In the genomic region with DNA sequence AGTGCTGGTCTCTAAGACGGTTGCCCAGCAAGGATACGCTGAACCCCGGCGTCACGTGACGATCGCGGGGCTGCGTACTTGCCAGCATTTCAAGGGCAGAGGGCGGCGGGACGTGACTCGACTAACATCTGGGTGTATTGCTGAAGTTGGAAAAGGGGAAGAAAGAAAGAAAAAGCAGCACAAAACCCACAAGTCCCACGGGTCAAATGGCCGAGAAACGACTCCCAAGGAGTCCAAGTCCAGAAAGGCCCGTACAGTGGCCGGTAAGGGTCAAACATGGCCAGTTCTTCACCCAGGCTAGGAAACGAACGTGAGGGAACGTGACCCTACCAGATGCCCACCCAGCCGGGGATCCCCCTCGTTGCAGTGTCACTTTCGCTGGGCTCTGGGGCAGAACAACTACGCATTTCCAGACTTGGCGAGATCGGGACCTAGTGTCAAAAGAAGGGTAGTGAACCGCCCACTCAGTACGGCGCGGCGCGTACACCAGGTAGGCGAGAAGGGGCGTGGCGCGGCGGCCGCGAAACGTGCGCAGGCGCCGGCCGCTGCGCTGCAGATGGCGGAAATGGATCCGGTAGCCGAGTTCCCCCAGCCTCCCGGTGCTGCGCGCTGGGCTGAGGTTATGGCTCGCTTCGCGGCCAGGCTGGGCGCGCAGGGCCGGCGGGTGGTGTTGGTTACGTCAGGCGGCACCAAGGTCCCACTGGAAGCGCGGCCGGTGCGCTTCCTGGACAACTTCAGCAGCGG, we compare ENCODE assay signal across 1 cellular context.
A peak's percentile ranks its signal among the peaks of the same experiment; 100 is the strongest.
TF ChIP-seq lines count a peak whose summit lies in the region.

A gene (plus strand): TSS at position 534 of the 744 bp plus-strand sequence. CDS start 23 bp downstream, at position 557.
A gene with protein sequence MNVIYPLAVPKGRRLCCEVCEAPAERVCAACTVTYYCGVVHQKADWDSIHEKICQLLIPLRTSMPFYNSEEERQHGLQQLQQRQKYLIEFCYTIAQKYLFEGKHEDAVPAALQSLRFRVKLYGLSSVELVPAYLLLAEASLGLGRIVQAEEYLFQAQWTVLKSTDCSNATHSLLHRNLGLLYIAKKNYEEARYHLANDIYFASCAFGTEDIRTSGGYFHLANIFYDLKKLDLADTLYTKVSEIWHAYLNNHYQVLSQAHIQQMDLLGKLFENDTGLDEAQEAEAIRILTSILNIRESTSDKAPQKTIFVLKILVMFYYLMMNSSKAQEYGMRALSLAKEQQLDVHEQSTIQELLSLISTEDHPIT (minus strand): TSS at position 13 of the 744 bp plus-strand sequence. CDS start 25 bp downstream, outside the sequence.

TF ChIP-seq in K562, 482 proteins besides CTCF, POLR2A, EP300 and RAD21 (continued from another document and continues in another):
- TF ChIP-seq, protein P1, sequence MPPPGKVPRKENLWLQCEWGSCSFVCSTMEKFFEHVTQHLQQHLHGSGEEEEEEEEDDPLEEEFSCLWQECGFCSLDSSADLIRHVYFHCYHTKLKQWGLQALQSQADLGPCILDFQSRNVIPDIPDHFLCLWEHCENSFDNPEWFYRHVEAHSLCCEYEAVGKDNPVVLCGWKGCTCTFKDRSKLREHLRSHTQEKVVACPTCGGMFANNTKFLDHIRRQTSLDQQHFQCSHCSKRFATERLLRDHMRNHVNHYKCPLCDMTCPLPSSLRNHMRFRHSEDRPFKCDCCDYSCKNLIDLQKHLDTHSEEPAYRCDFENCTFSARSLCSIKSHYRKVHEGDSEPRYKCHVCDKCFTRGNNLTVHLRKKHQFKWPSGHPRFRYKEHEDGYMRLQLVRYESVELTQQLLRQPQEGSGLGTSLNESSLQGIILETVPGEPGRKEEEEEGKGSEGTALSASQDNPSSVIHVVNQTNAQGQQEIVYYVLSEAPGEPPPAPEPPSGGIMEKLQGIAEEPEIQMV (tag; conservative IDR thresholded peaks at IDR 0.05; ENCODE audit: low read depth), result no peak
- TF ChIP-seq, protein P2, sequence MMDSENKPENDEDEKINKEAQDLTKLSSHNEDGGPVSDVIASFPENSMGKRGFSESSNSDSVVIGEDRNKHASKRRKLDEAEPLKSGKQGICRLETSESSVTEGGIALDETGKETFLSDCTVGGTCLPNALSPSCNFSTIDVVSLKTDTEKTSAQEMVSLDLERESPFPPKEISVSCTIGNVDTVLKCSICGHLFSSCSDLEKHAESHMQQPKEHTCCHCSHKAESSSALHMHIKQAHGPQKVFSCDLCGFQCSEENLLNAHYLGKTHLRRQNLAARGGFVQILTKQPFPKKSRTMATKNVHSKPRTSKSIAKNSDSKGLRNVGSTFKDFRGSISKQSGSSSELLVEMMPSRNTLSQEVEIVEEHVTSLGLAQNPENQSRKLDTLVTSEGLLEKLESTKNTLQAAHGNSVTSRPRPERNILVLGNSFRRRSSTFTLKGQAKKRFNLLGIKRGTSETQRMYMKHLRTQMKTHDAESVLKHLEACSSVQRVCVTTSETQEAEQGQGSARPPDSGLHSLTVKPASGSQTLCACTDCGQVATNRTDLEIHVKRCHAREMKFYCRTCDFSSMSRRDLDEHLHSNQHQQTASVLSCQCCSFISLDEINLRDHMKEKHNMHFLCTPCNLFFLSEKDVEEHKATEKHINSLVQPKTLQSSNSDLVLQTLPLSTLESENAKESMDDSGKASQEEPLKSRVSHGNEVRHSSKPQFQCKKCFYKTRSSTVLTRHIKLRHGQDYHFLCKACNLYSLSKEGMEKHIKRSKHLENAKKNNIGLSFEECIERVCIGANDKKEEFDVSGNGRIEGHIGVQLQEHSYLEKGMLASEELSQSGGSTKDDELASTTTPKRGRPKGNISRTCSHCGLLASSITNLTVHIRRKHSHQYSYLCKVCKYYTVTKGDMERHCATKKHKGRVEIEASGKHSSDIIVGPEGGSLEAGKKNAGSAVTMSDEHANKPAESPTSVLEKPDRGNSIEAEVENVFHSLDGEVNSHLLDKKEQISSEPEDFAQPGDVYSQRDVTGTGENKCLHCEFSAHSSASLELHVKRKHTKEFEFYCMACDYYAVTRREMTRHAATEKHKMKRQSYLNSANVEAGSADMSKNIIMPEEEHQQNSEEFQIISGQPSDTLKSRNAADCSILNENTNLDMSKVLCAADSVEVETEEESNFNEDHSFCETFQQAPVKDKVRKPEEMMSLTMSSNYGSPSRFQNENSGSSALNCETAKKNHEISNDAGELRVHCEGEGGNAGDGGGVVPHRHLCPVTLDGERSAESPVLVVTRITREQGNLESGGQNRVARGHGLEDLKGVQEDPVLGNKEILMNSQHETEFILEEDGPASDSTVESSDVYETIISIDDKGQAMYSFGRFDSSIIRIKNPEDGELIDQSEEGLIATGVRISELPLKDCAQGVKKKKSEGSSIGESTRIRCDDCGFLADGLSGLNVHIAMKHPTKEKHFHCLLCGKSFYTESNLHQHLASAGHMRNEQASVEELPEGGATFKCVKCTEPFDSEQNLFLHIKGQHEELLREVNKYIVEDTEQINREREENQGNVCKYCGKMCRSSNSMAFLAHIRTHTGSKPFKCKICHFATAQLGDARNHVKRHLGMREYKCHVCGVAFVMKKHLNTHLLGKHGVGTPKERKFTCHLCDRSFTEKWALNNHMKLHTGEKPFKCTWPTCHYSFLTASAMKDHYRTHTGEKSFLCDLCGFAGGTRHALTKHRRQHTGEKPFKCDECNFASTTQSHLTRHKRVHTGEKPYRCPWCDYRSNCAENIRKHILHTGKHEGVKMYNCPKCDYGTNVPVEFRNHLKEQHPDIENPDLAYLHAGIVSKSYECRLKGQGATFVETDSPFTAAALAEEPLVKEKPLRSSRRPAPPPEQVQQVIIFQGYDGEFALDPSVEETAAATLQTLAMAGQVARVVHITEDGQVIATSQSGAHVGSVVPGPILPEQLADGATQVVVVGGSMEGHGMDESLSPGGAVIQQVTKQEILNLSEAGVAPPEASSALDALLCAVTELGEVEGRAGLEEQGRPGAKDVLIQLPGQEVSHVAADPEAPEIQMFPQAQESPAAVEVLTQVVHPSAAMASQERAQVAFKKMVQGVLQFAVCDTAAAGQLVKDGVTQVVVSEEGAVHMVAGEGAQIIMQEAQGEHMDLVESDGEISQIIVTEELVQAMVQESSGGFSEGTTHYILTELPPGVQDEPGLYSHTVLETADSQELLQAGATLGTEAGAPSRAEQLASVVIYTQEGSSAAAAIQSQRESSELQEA (IDR thresholded peaks at IDR 0.05; ENCODE audit: low read depth), result peak; percentile 93
- TF ChIP-seq BDP1 (IDR thresholded peaks at IDR 0.05; ENCODE audit: insufficient read depth, insufficient read length) (no peak), ZNF23 (CRISPR knock-in tag; IDR thresholded peaks at IDR 0.05) (no peak), MBD2 (IDR thresholded peaks at IDR 0.05; ENCODE audit: borderline replicate concordance, low read depth) (no peak; the same call in 1 of the 2 replicates), NFXL1 (CRISPR knock-in tag; IDR thresholded peaks at IDR 0.05) (no peak), CBX3 (IDR thresholded peaks at IDR 0.05; ENCODE audit: borderline replicate concordance in 1 of 2, low read length in 2 of 2) (peak in 1 of 2 experiments; percentile 57; a peak in 1 of 3 replicates), ZNF217 (CRISPR knock-in tag; IDR thresholded peaks at IDR 0.05) (no peak), ESRRB (CRISPR knock-in tag; IDR thresholded peaks at IDR 0.05; ENCODE audit: borderline replicate concordance) (no peak), DACH1 (IDR thresholded peaks at IDR 0.05; ENCODE audit: partially characterized antibody) (no peak), MYBL2 (IDR thresholded peaks at IDR 0.05; ENCODE audit: low read depth) (no peak), MYBL2 (CRISPR knock-in tag; IDR thresholded peaks at IDR 0.05; ENCODE audit: borderline replicate concordance) (no peak), CCNT2 (IDR thresholded peaks at IDR 0.05; ENCODE audit: borderline replicate concordance, extremely low read depth, insufficient read length, low read depth, low read length) (peak; percentile 49), SOX6 (IDR thresholded peaks at IDR 0.05) (no peak), YBX1 (IDR thresholded peaks at IDR 0.05) (no peak), ARID1B (IDR thresholded peaks at IDR 0.05) (no peak), CHCHD3 (CRISPR knock-in tag; IDR thresholded peaks at IDR 0.05) (no peak), TEAD1 (CRISPR knock-in tag; IDR thresholded peaks at IDR 0.05) (0 out of 4 replicates have a peak, but pooled peaks of 1 of the 2 experiments have one; percentile 22), ZFP1 (CRISPR knock-in tag; IDR thresholded peaks at IDR 0.05) (no peak), ZNF586 (CRISPR knock-in tag; conservative IDR thresholded peaks at IDR 0.05) (no peak), ZNF444 (CRISPR knock-in tag; IDR thresholded peaks at IDR 0.05) (no peak), SRSF7 (optimal IDR thresholded peaks at IDR 0.05; ENCODE audit: low read depth, low read length) (no peak)
- TF ChIP-seq, protein P3, sequence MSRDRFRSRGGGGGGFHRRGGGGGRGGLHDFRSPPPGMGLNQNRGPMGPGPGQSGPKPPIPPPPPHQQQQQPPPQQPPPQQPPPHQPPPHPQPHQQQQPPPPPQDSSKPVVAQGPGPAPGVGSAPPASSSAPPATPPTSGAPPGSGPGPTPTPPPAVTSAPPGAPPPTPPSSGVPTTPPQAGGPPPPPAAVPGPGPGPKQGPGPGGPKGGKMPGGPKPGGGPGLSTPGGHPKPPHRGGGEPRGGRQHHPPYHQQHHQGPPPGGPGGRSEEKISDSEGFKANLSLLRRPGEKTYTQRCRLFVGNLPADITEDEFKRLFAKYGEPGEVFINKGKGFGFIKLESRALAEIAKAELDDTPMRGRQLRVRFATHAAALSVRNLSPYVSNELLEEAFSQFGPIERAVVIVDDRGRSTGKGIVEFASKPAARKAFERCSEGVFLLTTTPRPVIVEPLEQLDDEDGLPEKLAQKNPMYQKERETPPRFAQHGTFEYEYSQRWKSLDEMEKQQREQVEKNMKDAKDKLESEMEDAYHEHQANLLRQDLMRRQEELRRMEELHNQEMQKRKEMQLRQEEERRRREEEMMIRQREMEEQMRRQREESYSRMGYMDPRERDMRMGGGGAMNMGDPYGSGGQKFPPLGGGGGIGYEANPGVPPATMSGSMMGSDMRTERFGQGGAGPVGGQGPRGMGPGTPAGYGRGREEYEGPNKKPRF (IDR thresholded peaks at IDR 0.05; ENCODE audit: low read depth, low read length), result no peak
- TF ChIP-seq, protein P4, sequence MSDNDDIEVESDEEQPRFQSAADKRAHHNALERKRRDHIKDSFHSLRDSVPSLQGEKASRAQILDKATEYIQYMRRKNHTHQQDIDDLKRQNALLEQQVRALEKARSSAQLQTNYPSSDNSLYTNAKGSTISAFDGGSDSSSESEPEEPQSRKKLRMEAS (CRISPR knock-in tag; IDR thresholded peaks at IDR 0.05), result 0 out of 2 replicates have a peak, but pooled peaks have one; percentile 37
- TF ChIP-seq, protein P5, sequence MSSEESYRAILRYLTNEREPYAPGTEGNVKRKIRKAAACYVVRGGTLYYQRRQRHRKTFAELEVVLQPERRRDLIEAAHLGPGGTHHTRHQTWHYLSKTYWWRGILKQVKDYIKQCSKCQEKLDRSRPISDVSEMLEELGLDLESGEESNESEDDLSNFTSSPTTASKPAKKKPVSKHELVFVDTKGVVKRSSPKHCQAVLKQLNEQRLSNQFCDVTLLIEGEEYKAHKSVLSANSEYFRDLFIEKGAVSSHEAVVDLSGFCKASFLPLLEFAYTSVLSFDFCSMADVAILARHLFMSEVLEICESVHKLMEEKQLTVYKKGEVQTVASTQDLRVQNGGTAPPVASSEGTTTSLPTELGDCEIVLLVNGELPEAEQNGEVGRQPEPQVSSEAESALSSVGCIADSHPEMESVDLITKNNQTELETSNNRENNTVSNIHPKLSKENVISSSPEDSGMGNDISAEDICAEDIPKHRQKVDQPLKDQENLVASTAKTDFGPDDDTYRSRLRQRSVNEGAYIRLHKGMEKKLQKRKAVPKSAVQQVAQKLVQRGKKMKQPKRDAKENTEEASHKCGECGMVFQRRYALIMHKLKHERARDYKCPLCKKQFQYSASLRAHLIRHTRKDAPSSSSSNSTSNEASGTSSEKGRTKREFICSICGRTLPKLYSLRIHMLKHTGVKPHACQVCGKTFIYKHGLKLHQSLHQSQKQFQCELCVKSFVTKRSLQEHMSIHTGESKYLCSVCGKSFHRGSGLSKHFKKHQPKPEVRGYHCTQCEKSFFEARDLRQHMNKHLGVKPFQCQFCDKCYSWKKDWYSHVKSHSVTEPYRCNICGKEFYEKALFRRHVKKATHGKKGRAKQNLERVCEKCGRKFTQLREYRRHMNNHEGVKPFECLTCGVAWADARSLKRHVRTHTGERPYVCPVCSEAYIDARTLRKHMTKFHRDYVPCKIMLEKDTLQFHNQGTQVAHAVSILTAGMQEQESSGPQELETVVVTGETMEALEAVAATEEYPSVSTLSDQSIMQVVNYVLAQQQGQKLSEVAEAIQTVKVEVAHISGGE (CRISPR knock-in tag; IDR thresholded peaks at IDR 0.05), result peak in 2 of 3 experiments; percentile 13 to 53; a peak in 1 of 6 replicates
- TF ChIP-seq, protein P6, sequence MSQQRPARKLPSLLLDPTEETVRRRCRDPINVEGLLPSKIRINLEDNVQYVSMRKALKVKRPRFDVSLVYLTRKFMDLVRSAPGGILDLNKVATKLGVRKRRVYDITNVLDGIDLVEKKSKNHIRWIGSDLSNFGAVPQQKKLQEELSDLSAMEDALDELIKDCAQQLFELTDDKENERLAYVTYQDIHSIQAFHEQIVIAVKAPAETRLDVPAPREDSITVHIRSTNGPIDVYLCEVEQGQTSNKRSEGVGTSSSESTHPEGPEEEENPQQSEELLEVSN (IDR thresholded peaks at IDR 0.05; ENCODE audit: borderline replicate concordance in 1 of 2, extremely low read depth in 1 of 2, insufficient read depth in 1 of 2, insufficient read length in 1 of 2, low read depth in 1 of 2, low read length in 1 of 2, poor library complexity in 1 of 2, severe bottlenecking in 1 of 2), result peak; percentile 68 to 88
- TF ChIP-seq, protein P7, sequence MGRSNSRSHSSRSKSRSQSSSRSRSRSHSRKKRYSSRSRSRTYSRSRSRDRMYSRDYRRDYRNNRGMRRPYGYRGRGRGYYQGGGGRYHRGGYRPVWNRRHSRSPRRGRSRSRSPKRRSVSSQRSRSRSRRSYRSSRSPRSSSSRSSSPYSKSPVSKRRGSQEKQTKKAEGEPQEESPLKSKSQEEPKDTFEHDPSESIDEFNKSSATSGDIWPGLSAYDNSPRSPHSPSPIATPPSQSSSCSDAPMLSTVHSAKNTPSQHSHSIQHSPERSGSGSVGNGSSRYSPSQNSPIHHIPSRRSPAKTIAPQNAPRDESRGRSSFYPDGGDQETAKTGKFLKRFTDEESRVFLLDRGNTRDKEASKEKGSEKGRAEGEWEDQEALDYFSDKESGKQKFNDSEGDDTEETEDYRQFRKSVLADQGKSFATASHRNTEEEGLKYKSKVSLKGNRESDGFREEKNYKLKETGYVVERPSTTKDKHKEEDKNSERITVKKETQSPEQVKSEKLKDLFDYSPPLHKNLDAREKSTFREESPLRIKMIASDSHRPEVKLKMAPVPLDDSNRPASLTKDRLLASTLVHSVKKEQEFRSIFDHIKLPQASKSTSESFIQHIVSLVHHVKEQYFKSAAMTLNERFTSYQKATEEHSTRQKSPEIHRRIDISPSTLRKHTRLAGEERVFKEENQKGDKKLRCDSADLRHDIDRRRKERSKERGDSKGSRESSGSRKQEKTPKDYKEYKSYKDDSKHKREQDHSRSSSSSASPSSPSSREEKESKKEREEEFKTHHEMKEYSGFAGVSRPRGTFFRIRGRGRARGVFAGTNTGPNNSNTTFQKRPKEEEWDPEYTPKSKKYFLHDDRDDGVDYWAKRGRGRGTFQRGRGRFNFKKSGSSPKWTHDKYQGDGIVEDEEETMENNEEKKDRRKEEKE (IDR thresholded peaks at IDR 0.05; ENCODE audit: borderline replicate concordance in 1 of 2, control insufficient read depth in 1 of 2, low read depth in 2 of 2, low read length in 1 of 2), result no peak
